ENCODE assay signal across 9 cellular contexts in the genomic region with DNA sequence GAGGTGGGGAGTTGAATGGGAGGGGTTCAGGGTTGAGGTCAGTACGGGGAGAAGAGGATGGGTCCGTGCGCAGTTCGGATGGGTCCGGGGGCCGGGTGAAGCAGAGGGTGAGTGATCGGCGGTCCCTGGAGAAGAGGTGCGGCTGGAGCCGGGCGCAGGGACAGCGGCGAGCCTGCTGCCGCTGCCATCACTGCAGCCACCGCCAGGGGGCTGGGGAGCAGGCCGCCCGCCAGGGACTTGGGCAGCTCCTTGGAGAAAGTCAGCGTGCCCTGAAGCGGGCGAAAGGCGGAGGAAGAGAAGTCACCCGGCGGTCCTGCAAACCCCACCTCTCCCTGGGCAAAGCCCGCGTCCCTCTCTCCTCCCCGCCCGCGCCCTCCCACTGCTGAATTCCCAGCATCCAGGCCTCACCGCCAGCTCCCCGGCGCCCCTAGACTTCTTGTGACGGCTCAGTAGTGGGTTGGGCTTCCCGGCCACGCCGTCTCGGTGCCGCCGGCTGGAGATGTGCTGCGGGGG. TPM values are rescaled to one million over a fixed set of nuclear protein-coding genes. Genes with fewer than 3 reads are reported as not detected.
A peak's percentile ranks its signal among the peaks of the same experiment; 100 is the strongest.
DNase-seq lines count a peak whose midpoint lies in the region; ATAC-seq, FAIRE-seq and TF ChIP-seq lines count a peak whose summit lies in the region.
"Had no signal": no experiment of that assay in that cellular context is flagged by ENCODE, and none has a peak within 500 bp of the region (broad histone marks: within the 10 kb centered on the region; RNA-seq: fewer than 3 reads in every experiment).

No MANE protein-coding gene starts in this region.

- H3K4me1 ChIP-seq in Peyer's patch (peaks cover 0 to 29% (median 0%) of the 10 kb centered on the region in 4 donors), H1 (replicated peaks in 1 of 4; ENCODE audit: control insufficient read depth in 3 of 4, insufficient read depth in 4 of 4, low read length in 3 of 4) (peaks cover 0 to 11% (median 6%) of the 10 kb centered on the region in 4 experiments; a peak in 5 of 7 replicates), lower lobe of right lung (peaks cover 44% of the 10 kb centered on the region)

- no peak overlapping the region for H2BK120ac ChIP-seq in H1 (replicated peaks; ENCODE audit: low read depth, low read length)

- no peak overlapping the region for H2AFZ ChIP-seq in H1 (ENCODE audit: low read length)

- H3K4me2 ChIP-seq in H1 (ENCODE audit: insufficient read depth in 1 of 2, low read depth in 2 of 2, low read length in 2 of 2), result peak overlapping the region; percentile 64 to 66

- no peak overlapping the region for H3K56ac ChIP-seq in H1 (replicated peaks; ENCODE audit: insufficient read length, low read depth, low read length)

- H3K36me3 ChIP-seq in Peyer's patch (no peaks in the 10 kb centered on the region), H1 (ENCODE audit: control insufficient read depth in 2 of 4, insufficient read depth in 4 of 4, low read length in 3 of 4) (peaks cover 0 to 3% (median 2%) of the 10 kb centered on the region in 4 experiments; a peak in 3 of 8 replicates), lower lobe of right lung (peaks cover 12% of the 10 kb centered on the region)

- TF ChIP-seq RAD21 in H1 (IDR thresholded peaks at IDR 0.05 in 1 of 2, conservative IDR thresholded peaks at IDR 0.05 in 1 of 2; ENCODE audit: low read depth in 2 of 2, low read length in 2 of 2), result peak; percentile 67 to 76

- TF ChIP-seq POLR2A in Peyer's patch (IDR thresholded peaks at IDR 0.05) (no peak), H1 (IDR thresholded peaks at IDR 0.05; ENCODE audit: control extremely low read depth in 1 of 2, low read depth in 2 of 2, low read length in 2 of 2) (no peak)

- peaks cover 0 to 4% of the 10 kb centered on the region in 2 experiments for H4K20me1 ChIP-seq in H1 (replicated peaks in 1 of 2; ENCODE audit: control insufficient read depth in 1 of 2, insufficient read depth in 2 of 2, low read length in 2 of 2)

- DNase-seq in activated gamma-delta T cell treated with Interleukin-2 at 50 U/mL for 16 hours (peak; percentile 18), activated gamma-delta T cell (lab: John Stamatoyannopoulos, UW) (no peak), Peyer's patch (peak in 2 of 3 donors; percentile 80 to 85), H1 (ENCODE audit: low read depth in 1 of 2, low spot score in 2 of 2) (peak; percentile 66 to 91), lower lobe of right lung (peak; percentile 79), superior temporal gyrus (ENCODE audit: extremely low spot score) (peak; percentile 80)
- DNase-seq: activated naive CD8-positive, alpha-beta T cell treated with anti-CD3 and anti-CD28 coated beads, Interleukin-2, amount 10 ng/mL, durations not matched to agents 7 days and 5 days had no signal

- no peak overlapping the region for H2BK5ac ChIP-seq in H1 (ENCODE audit: low read depth, low read length)

- 9% methylated on average over 26 of the region's 39 CpGs; no CpG with 5 or more reads in 1 of the 2 experiments for WGBS in H1 (ENCODE audit: extremely low coverage in 1 of 2, insufficient coverage in 1 of 2, insufficient read length in 1 of 2, insufficient replicate concordance in 2 of 2, low coverage in 1 of 2, low lambda C conversion rate in 2 of 2, missing lambda C conversion rate in 1 of 2), 2 experiments

- CTCF ChIA-PET in H1 (lab: Charles Lee; ENCODE audit: partially characterized antibody), result interaction anchor here (0.6 to 3.7 kb wide), 44 partner anchors 9 to 346 kb away, joined by 3 to 79 read pairs (median 5); partner anchors contain the start of genes CBX5, COPZ1, HNRNPA1 and HOXC5

- H3K23ac ChIP-seq in H1 (ENCODE audit: insufficient read length), result no peak overlapping the region

- TF ChIP-seq CTCF in Peyer's patch (IDR thresholded peaks at IDR 0.05) (peak; percentile 32 to 91 (median 81)), H1 (IDR thresholded peaks at IDR 0.05; ENCODE audit: control extremely low read depth in 1 of 3, insufficient read depth in 1 of 3, low read depth in 1 of 3, low read length in 3 of 3) (peak; percentile 88 to 98 (median 92)), lower lobe of right lung (IDR thresholded peaks at IDR 0.05) (peak; percentile 87)

- H3K79me2 ChIP-seq in H1 (ENCODE audit: control insufficient read depth in 1 of 2, insufficient read depth in 2 of 2, low read length in 2 of 2), result no peaks in the 10 kb centered on the region

- peak overlapping the region; percentile 15 to 54 (median 33) for H3K4me3 ChIP-seq in Peyer's patch
- H3K4me3 ChIP-seq in H1 (ENCODE audit: extremely low read depth in 1 of 4, insufficient read depth in 2 of 4, low read depth in 3 of 4, low read length in 4 of 4), result peak overlapping the region in 3 of 4 experiments; percentile 20 to 64 (median 34); a peak in 5 of 8 replicates
- peak overlapping the region; percentile 46 for H3K4me3 ChIP-seq in lower lobe of right lung

- H2AK5ac ChIP-seq in H1 (ENCODE audit: low read depth, low read length), result no peak overlapping the region

- no peaks in the 10 kb centered on the region for H3K79me1 ChIP-seq in H1 (ENCODE audit: low read depth, low read length)

- intact Hi-C loops in lower lobe of right lung (cut with DNase I), result no loop called here

- POLR2A ChIA-PET in H1 (lab: Charles Lee; ENCODE audit: partially characterized antibody), result interaction anchor here (0.9 to 1.8 kb wide), 9 partner anchors 9 to 90 kb away, joined by 3 to 18 read pairs (median 5); partner anchors contain the start of genes CBX5, HNRNPA1 and ZNF385A

- FAIRE-seq in H1 (lab: Jason Lieb, UNC), result no peak

- H3K4ac ChIP-seq in H1 (replicated peaks; ENCODE audit: insufficient read length, low read depth, low read length), result no peak overlapping the region

- TF ChIP-seq EP300 in H1 (IDR thresholded peaks at IDR 0.05; ENCODE audit: borderline replicate concordance in 1 of 2, low read depth in 2 of 2, low read length in 2 of 2), result no peak

- no peak overlapping the region for H4K91ac ChIP-seq in H1 (replicated peaks; ENCODE audit: insufficient read length, low read length)

- peak overlapping the region; percentile 53 to 67 (median 54) for H3K27ac ChIP-seq in Peyer's patch
- H3K27ac ChIP-seq in H1 (ENCODE audit: low read depth, low read length), result no peak overlapping the region
- peak overlapping the region; percentile 32 for H3K27ac ChIP-seq in lower lobe of right lung

- H3K9ac ChIP-seq in H1 (replicated peaks in 1 of 4; ENCODE audit: extremely low read depth in 1 of 4, low read depth in 3 of 4, low read length in 3 of 4), result no peak overlapping the region

- H4K8ac ChIP-seq in H1 (ENCODE audit: extremely low read depth, insufficient read depth, low read length), result no peak overlapping the region

- no peak overlapping the region for H2BK12ac ChIP-seq in H1 (ENCODE audit: low read depth, low read length)

- H3K23me2 ChIP-seq in H1 (ENCODE audit: low read depth, low read length), result peaks cover 8% of the 10 kb centered on the region

- H3K18ac ChIP-seq in H1 (ENCODE audit: extremely low read depth, low read length), result no peak overlapping the region

- no peak overlapping the region for H4K5ac ChIP-seq in H1 (ENCODE audit: insufficient read length, low read depth, low read length)

- H3K27me3 ChIP-seq in Peyer's patch, result no peaks in the 10 kb centered on the region
- H3K27me3 ChIP-seq in H1 (replicated peaks in 1 of 4; ENCODE audit: control insufficient read depth in 3 of 4, extremely low read depth in 1 of 4, insufficient read depth in 3 of 4, low read length in 3 of 4), result peaks cover 0 to 16% (median 12%) of the 10 kb centered on the region in 4 experiments; a peak in 6 of 7 replicates
- no peaks in the 10 kb centered on the region for H3K27me3 ChIP-seq in lower lobe of right lung (ENCODE audit: low read depth)

- H3K14ac ChIP-seq in H1 (ENCODE audit: insufficient read length), result no peak overlapping the region

- H2BK15ac ChIP-seq in H1 (ENCODE audit: low read length), result no peak overlapping the region

- H2BK20ac ChIP-seq in H1 (ENCODE audit: low read length), result no peak overlapping the region

- no peaks in the 10 kb centered on the region for H3K9me3 ChIP-seq in Peyer's patch
- no peaks in the 10 kb centered on the region for H3K9me3 ChIP-seq in H1 (ENCODE audit: insufficient read depth in 2 of 2, low read depth in 1 of 2, low read length in 1 of 2)
- H3K9me3 ChIP-seq in lower lobe of right lung, result no peaks in the 10 kb centered on the region

- peak; percentile 85 to 88 for ATAC-seq in lower lobe of right lung
- ATAC-seq in GM21786 (IDR thresholded peaks at IDR 0.05; ENCODE audit: unreplicated experiment), result no peak
- no peak for ATAC-seq in GM18868 (IDR thresholded peaks at IDR 0.05; ENCODE audit: unreplicated experiment)

RNA-seq across cellular contexts. Expression of gene GPR84, which starts 6.0 kb away (rescaled TPM):
- total RNA-seq in Peyer's patch, result not detected
- total RNA-seq in H1 (2021; fragmentation: NEBNext Ultra II Directional; extraction: Animal tissue kit (Norgen Biotek cat#: 25700)), result not detected in 2 replicates
- 0.09 and 0.14 TPM in 2 replicates for polyA plus RNA-seq in H1 (2011; rRNA removed)
- not detected for polyA plus RNA-seq in H1 (2011; cell fraction: cytosol; rRNA removed)
- not detected for polyA plus RNA-seq in H1 (2011; cell fraction: nucleus; rRNA removed)
- 0.12 TPM in 1 of 4 replicates, not detected in the others for polyA plus RNA-seq in H1 (2012, experiment 1 of 2)
- not detected for polyA plus RNA-seq in H1 (2012, experiment 2 of 2)
- not detected for polyA plus RNA-seq in H1 (2013, experiment 1 of 2)
- not detected for polyA plus RNA-seq in H1 (2013, experiment 2 of 2)
- 0.38 TPM in 1 of 2 replicates, not detected in the other for polyA minus RNA-seq in H1 (2011; rRNA and poly(A)+ RNA removed)
- polyA minus RNA-seq in H1 (2011; cell fraction: cytosol; rRNA and poly(A)+ RNA removed), result not detected
- not detected for polyA minus RNA-seq in H1 (2011; cell fraction: nucleus; rRNA and poly(A)+ RNA removed)
- 0.65 TPM for total RNA-seq in lower lobe of right lung

RNA-seq across cellular contexts. Expression of gene ZNF385A, which starts 14.3 kb away (rescaled TPM):
- 10 to 100 TPM in 2 of 4 donors, 1 to 10 TPM in 2; 7.3 to 28.1 (median 9.7) TPM for total RNA-seq in Peyer's patch
- total RNA-seq in H1 (2021; fragmentation: NEBNext Ultra II Directional; extraction: Animal tissue kit (Norgen Biotek cat#: 25700)), result 12.1 and 14.3 TPM in 2 replicates
- 5.2 and 7.7 TPM in 2 replicates for polyA plus RNA-seq in H1 (2011; rRNA removed)
- 3.5 TPM for polyA plus RNA-seq in H1 (2011; cell fraction: cytosol; rRNA removed)
- polyA plus RNA-seq in H1 (2011; cell fraction: nucleus; rRNA removed), result 10.4 TPM
- 9.1 to 19.2 TPM (median 17.6 TPM) in 4 replicates for polyA plus RNA-seq in H1 (2012, experiment 1 of 2)
- polyA plus RNA-seq in H1 (2012, experiment 2 of 2), result 12.4 TPM
- 10.8 TPM for polyA plus RNA-seq in H1 (2013, experiment 1 of 2)
- polyA plus RNA-seq in H1 (2013, experiment 2 of 2), result 11.0 TPM
- 2.5 and 5.9 TPM in 2 replicates for polyA minus RNA-seq in H1 (2011; rRNA and poly(A)+ RNA removed)
- 7.3 TPM for polyA minus RNA-seq in H1 (2011; cell fraction: cytosol; rRNA and poly(A)+ RNA removed)
- 6.9 TPM for polyA minus RNA-seq in H1 (2011; cell fraction: nucleus; rRNA and poly(A)+ RNA removed)
- 28.3 TPM for total RNA-seq in lower lobe of right lung

RNA-seq across cellular contexts. Expression of gene COPZ1, which starts 45.3 kb away (rescaled TPM):
- total RNA-seq in Peyer's patch (10 to 100 TPM; 42.4 to 66.9 (median 54.2) TPM), lower lobe of right lung (129 TPM)
- total RNA-seq in H1 (2021; fragmentation: NEBNext Ultra II Directional; extraction: Animal tissue kit (Norgen Biotek cat#: 25700)), result 94.2 and 103 TPM in 2 replicates
- 88.2 and 133 TPM in 2 replicates for polyA plus RNA-seq in H1 (2011; rRNA removed)
- 103 TPM for polyA plus RNA-seq in H1 (2011; cell fraction: cytosol; rRNA removed)
- polyA plus RNA-seq in H1 (2011; cell fraction: nucleus; rRNA removed), result 56.0 TPM
- polyA plus RNA-seq in H1 (2012, experiment 1 of 2), result 114 to 158 TPM (median 123 TPM) in 4 replicates
- 287 TPM for polyA plus RNA-seq in H1 (2012, experiment 2 of 2)
- 73.3 TPM for polyA plus RNA-seq in H1 (2013, experiment 1 of 2)
- polyA plus RNA-seq in H1 (2013, experiment 2 of 2), result 80.0 TPM
- polyA minus RNA-seq in H1 (2011; rRNA and poly(A)+ RNA removed), result 71.3 and 86.2 TPM in 2 replicates
- polyA minus RNA-seq in H1 (2011; cell fraction: cytosol; rRNA and poly(A)+ RNA removed), result 68.3 TPM
- 27.2 TPM for polyA minus RNA-seq in H1 (2011; cell fraction: nucleus; rRNA and poly(A)+ RNA removed)

RNA-seq across cellular contexts. Expression of gene ITGA5, which starts 48.8 kb away (rescaled TPM):
- total RNA-seq in Peyer's patch (10 to 100 TPM; 21.0 to 78.4 (median 44.5) TPM), lower lobe of right lung (97.1 TPM)
- 19.0 and 19.4 TPM in 2 replicates for total RNA-seq in H1 (2021; fragmentation: NEBNext Ultra II Directional; extraction: Animal tissue kit (Norgen Biotek cat#: 25700))
- polyA plus RNA-seq in H1 (2011; rRNA removed), result 11.6 and 17.7 TPM in 2 replicates
- 10.9 TPM for polyA plus RNA-seq in H1 (2011; cell fraction: cytosol; rRNA removed)
- 47.4 TPM for polyA plus RNA-seq in H1 (2011; cell fraction: nucleus; rRNA removed)
- polyA plus RNA-seq in H1 (2012, experiment 1 of 2), result 10.4 to 19.6 TPM (median 18.1 TPM) in 4 replicates
- 20.3 TPM for polyA plus RNA-seq in H1 (2012, experiment 2 of 2)
- 34.1 TPM for polyA plus RNA-seq in H1 (2013, experiment 1 of 2)
- polyA plus RNA-seq in H1 (2013, experiment 2 of 2), result 32.9 TPM
- polyA minus RNA-seq in H1 (2011; rRNA and poly(A)+ RNA removed), result 24.0 and 36.9 TPM in 2 replicates
- polyA minus RNA-seq in H1 (2011; cell fraction: cytosol; rRNA and poly(A)+ RNA removed), result 17.8 TPM
- polyA minus RNA-seq in H1 (2011; cell fraction: nucleus; rRNA and poly(A)+ RNA removed), result 22.4 TPM

Comparison
In these comparisons a context has a peak if more than half of its experiments do, and no peak if none do; other contexts are left out.
1. ATAC-seq: peak in lower lobe of right lung (2 of 2); none in GM21786 (single experiment) and GM18868 (single experiment).
2. Peak in every context shown above with its lines, with median percentiles within 50 percentile points of each other: H3K4me3 ChIP-seq and CTCF ChIP-seq.